Comparison of ENCODE assay signal across 1 cellular context in genomic region chr10:114518401-114519305, GRCh38.
TF ChIP-seq lines count a peak whose summit lies in the region.

No MANE protein-coding gene starts in this region.

TF ChIP-seq in SK-N-SH, 30 proteins besides CTCF, POLR2A, EP300 and RAD21 (continued from another document):
- TF ChIP-seq USF2 (IDR thresholded peaks at IDR 0.05; ENCODE audit: borderline replicate concordance, low read depth, low read length) (no peak), TCF12 (IDR thresholded peaks at IDR 0.05) (no peak), ELF1 (IDR thresholded peaks at IDR 0.05) (no peak), MXI1 (IDR thresholded peaks at IDR 0.05; ENCODE audit: low read depth, low read length) (no peak), REST (IDR thresholded peaks at IDR 0.05; ENCODE audit: low read depth, low read length) (no peak), FOSL2 (IDR thresholded peaks at IDR 0.05; ENCODE audit: borderline replicate concordance, low read depth) (no peak)
